19 cellular contexts compared by ENCODE assay signal in genomic region chr15:69697913-69698312, GRCh38.
DNase-seq lines count a peak whose midpoint lies in the region; ATAC-seq, FAIRE-seq and TF ChIP-seq lines count a peak whose summit lies in the region.
"Had no signal": no experiment of that assay in that cellular context is flagged by ENCODE, and none has a peak within 500 bp of the region (broad histone marks: within the 10 kb centered on the region; RNA-seq: fewer than 3 reads in every experiment).

No MANE protein-coding gene starts in this region.

- H3K36me3 ChIP-seq in small intestine (ENCODE audit: control insufficient read depth in 2 of 2, insufficient read depth in 2 of 2, low read length in 2 of 2), result no peaks in the 10 kb centered on the region
- H3K36me3 ChIP-seq: neural progenitor cell, sigmoid colon, tibial artery had no signal

- peak; percentile 76 for DNase-seq in CD1c-positive myeloid dendritic cell (ENCODE audit: extremely low spot score)
- peak; percentile 54 to 75 for DNase-seq in HL-60 (ENCODE audit: low read depth in 1 of 2, low spot score in 1 of 2)
- DNase-seq in NCI-H345 treated with DMSO at 0.1 percent for 48 hours (lab: John Stamatoyannopoulos, UW; ENCODE audit: unreplicated experiment), result peak; percentile 34
- peak in 25 of 42 donors; percentile 6 to 49 (median 19) for DNase-seq in head of caudate nucleus
- no peak for DNase-seq in small intestine
- DNase-seq: activated CD4-positive, alpha-beta T cell treated with anti-CD3 and anti-CD28 coated beads for 4 hours; activated T-cell treated with anti-CD3 and anti-CD28 coated beads for 4 hours; erythroblast; islet precursor cell; mesendoderm; sigmoid colon; stimulated activated CD4-positive, alpha-beta T cell treated with anti-CD3 and anti-CD28 coated beads, Interleukin-2, amount 100 ng/mL, for 48 hours; T-helper 9 cell had no signal

- WGBS in small intestine, 3 donors, result 41 to 58% (median 54%) methylated on average over 3 of the region's 3 CpGs

- H3K9me3 ChIP-seq in small intestine (ENCODE audit: control insufficient read depth, low read depth), result no peaks in the 10 kb centered on the region
- H3K9me3 ChIP-seq: sigmoid colon, tibial artery had no signal

- ATAC-seq in GM19351 (IDR thresholded peaks at IDR 0.05; ENCODE audit: unreplicated experiment) (no peak), HG03442 (IDR thresholded peaks at IDR 0.05; ENCODE audit: unreplicated experiment) (no peak)

- no peak for TF ChIP-seq CTCF in HL-60 (IDR thresholded peaks at IDR 0.05; ENCODE audit: insufficient read depth, low read length)

- H3K27me3 ChIP-seq in HL-60 (ENCODE audit: insufficient read depth, poor library complexity, severe bottlenecking), result no peaks in the 10 kb centered on the region
- H3K27me3 ChIP-seq in small intestine (ENCODE audit: control insufficient read depth in 2 of 2, insufficient read depth in 2 of 2, low read length in 2 of 2), result no peaks in the 10 kb centered on the region
- H3K27me3 ChIP-seq: neural progenitor cell, sigmoid colon, tibial artery had no signal

- intact Hi-C loops in head of caudate nucleus (cut with DNase I), result no loop called here

- no peak overlapping the region for H3K4me3 ChIP-seq in HL-60 (replicated peaks; ENCODE audit: insufficient read depth, low read length)
- no peak overlapping the region for H3K4me3 ChIP-seq in small intestine (ENCODE audit: low read depth in 1 of 2, low read length in 2 of 2)
- H3K4me3 ChIP-seq: neural progenitor cell, sigmoid colon, tibial artery had no signal

- no peaks in the 10 kb centered on the region for H3K4me1 ChIP-seq in small intestine (ENCODE audit: control insufficient read depth in 2 of 2, insufficient read depth in 1 of 2, low read depth in 1 of 2, low read length in 1 of 2)
- H3K4me1 ChIP-seq: tibial artery had no signal

- FAIRE-seq in small intestine (lab: Jason Lieb, UNC), result no peak
- FAIRE-seq: H1 had no signal

- H3K27ac ChIP-seq in HL-60 (replicated peaks) (no peak overlapping the region), small intestine (ENCODE audit: low read depth in 1 of 2, low read length in 1 of 2) (no peak overlapping the region)
- H3K27ac ChIP-seq: C4-2B, neural progenitor cell, sigmoid colon, tibial artery had no signal
